Comparison of ENCODE assay signal across 9 cellular contexts in genomic region chr20:58982406-58983114, GRCh38. TPM values are rescaled to one million over a fixed set of nuclear protein-coding genes. Genes with fewer than 3 reads are reported as not detected.
DNase-seq lines count a peak whose midpoint lies in the region; TF ChIP-seq lines count a peak whose summit lies in the region.
"Had no signal": no experiment of that assay in that cellular context is flagged by ENCODE, and none has a peak within 500 bp of the region (broad histone marks: within the 10 kb centered on the region; RNA-seq: fewer than 3 reads in every experiment).

No MANE protein-coding gene starts in this region.

- TF ChIP-seq EP300 in stomach (IDR thresholded peaks at IDR 0.05): no peak

- peaks cover 11 to 17% (median 17%) of the 10 kb centered on the region in 4 donors for H3K36me3 ChIP-seq in stomach

- no peaks in the 10 kb centered on the region for H3K9me3 Mint-ChIP-seq in activated CD4-positive, alpha-beta T cell treated with anti-CD3 and anti-CD28 coated beads, Interleukin-2, amount 10 ng/mL, durations not matched to agents 7 days and 5 days

- WGBS in stomach, 5 donors: 77 to 83% (median 81%) methylated on average over 12 of the region's 12 CpGs

- no peaks in the 10 kb centered on the region for H3K9me3 ChIP-seq in stomach

- peak overlapping the region; percentile 72 for H3K27ac Mint-ChIP-seq in activated CD4-positive, alpha-beta T cell treated with anti-CD3 and anti-CD28 coated beads, Interleukin-2, amount 10 ng/mL, durations not matched to agents 7 days and 5 days

- H3K27ac ChIP-seq in VCaP (peak overlapping the region; percentile 94; the same call in 1 of the 2 replicates), stomach (no peak overlapping the region)

- POLR2A ChIA-PET in activated CD4-positive, alpha-beta T cell treated with anti-CD3 and anti-CD28 coated beads, Interleukin-2, amount 10 ng/mL, durations not matched to agents 7 days and 5 days (lab: Charles Lee): no interaction called here

- peaks cover 14 to 53% (median 37%) of the 10 kb centered on the region in 4 donors for H3K4me1 ChIP-seq in stomach

- peaks cover 38% of the 10 kb centered on the region for H3K4me1 Mint-ChIP-seq in activated CD4-positive, alpha-beta T cell treated with anti-CD3 and anti-CD28 coated beads, Interleukin-2, amount 10 ng/mL, durations not matched to agents 7 days and 5 days

- TF ChIP-seq POLR2A in stomach (IDR thresholded peaks at IDR 0.05): no peak

- TF ChIP-seq CTCF in VCaP (conservative IDR thresholded peaks at IDR 0.05) (no peak), foreskin fibroblast (IDR thresholded peaks at IDR 0.05; ENCODE audit: low read depth, low read length) (no peak), stomach (IDR thresholded peaks at IDR 0.05) (no peak)

- CTCF ChIA-PET in activated CD4-positive, alpha-beta T cell treated with anti-CD3 and anti-CD28 coated beads, Interleukin-2, amount 10 ng/mL, durations not matched to agents 7 days and 5 days (lab: Charles Lee): interaction anchor here (0.6 to 1.1 kb wide), 4 partner anchors 29 to 529 kb away, joined by 3 to 6 read pairs (median 4); partner anchors contain the start of gene ATP5F1E

- intact Hi-C loops in stomach (cut with DNase I; ENCODE audit: low total_unique reads): loop anchor here (10.0 kb wide), 2 partner anchors 62 to 78 kb away; partner anchors contain the start of gene PRELID3B

- H3K27me3 Mint-ChIP-seq in activated CD4-positive, alpha-beta T cell treated with anti-CD3 and anti-CD28 coated beads, Interleukin-2, amount 10 ng/mL, durations not matched to agents 7 days and 5 days: peaks cover 3% of the 10 kb centered on the region

- no peaks in the 10 kb centered on the region for H3K27me3 ChIP-seq in stomach

- H3K4me3 ChIP-seq in foreskin fibroblast (ENCODE audit: low read depth in 1 of 2, low read length in 2 of 2): peak overlapping the region; percentile 65 to 83
- peak overlapping the region; percentile 74 to 97 (median 82) for H3K4me3 ChIP-seq in stomach

- peak overlapping the region; percentile 94 for H3K4me3 Mint-ChIP-seq in activated CD4-positive, alpha-beta T cell treated with anti-CD3 and anti-CD28 coated beads, Interleukin-2, amount 10 ng/mL, durations not matched to agents 7 days and 5 days

- peaks cover 29% of the 10 kb centered on the region for H3K36me3 Mint-ChIP-seq in activated CD4-positive, alpha-beta T cell treated with anti-CD3 and anti-CD28 coated beads, Interleukin-2, amount 10 ng/mL, durations not matched to agents 7 days and 5 days (ENCODE audit: low read depth)

- DNase-seq in activated CD4-positive, alpha-beta T cell treated with anti-CD3 and anti-CD28 coated beads, Interleukin-2, amount 10 ng/mL, durations not matched to agents 7 days and 5 days: no peak
- no peak for DNase-seq in activated CD4-positive, alpha-beta T cell treated with anti-CD3 and anti-CD28 coated beads for 48 hours
- DNase-seq in foreskin fibroblast: no peak
- peak; percentile 24 for DNase-seq in stomach
- DNase-seq in NCI-H128 (lab: John Stamatoyannopoulos, UW; ENCODE audit: unreplicated experiment): no peak
- no peak for DNase-seq in anterior cingulate cortex (lab: John Stamatoyannopoulos, UW)
- no peak for DNase-seq in dermis blood vessel endothelial cell
- DNase-seq: NCI-H524 treated with DMSO at 0.1 percent for 48 hours had no signal

RNA-seq across cellular contexts. Expression of gene NELFCD, which starts 1.5 kb away (rescaled TPM):
- total RNA-seq in activated CD4-positive, alpha-beta T cell treated with anti-CD3 and anti-CD28 coated beads, Interleukin-2, amount 10 ng/mL, durations not matched to agents 7 days and 5 days: 10 to 100 TPM; 90.1 to 98.2 TPM
- 10 to 100 TPM; 20.9 to 59.5 (median 41.1) TPM for total RNA-seq in stomach
- polyA plus RNA-seq in stomach: 10 to 100 TPM; 34.7 to 47.5 (median 41.4) TPM
- 53.4 and 66.6 TPM in 2 replicates for total RNA-seq in dermis blood vessel endothelial cell

RNA-seq across cellular contexts. Expression of gene CTSZ, which starts 24.5 kb away (rescaled TPM):
- total RNA-seq in activated CD4-positive, alpha-beta T cell treated with anti-CD3 and anti-CD28 coated beads, Interleukin-2, amount 10 ng/mL, durations not matched to agents 7 days and 5 days: 10 to 100 TPM; 48.2 to 53.3 TPM
- 100 to 1,000 TPM in 1 of 5 donors, 10 to 100 TPM in 4; 35.3 to 134 (median 56.9) TPM for total RNA-seq in stomach
- polyA plus RNA-seq in stomach: 10 to 100 TPM; 41.7 to 59.1 (median 55.5) TPM
- total RNA-seq in dermis blood vessel endothelial cell: 250 and 566 TPM in 2 replicates

RNA-seq across cellular contexts. Expression of gene TUBB1, which starts 36.7 kb away (rescaled TPM):
- not detected for total RNA-seq in activated CD4-positive, alpha-beta T cell treated with anti-CD3 and anti-CD28 coated beads, Interleukin-2, amount 10 ng/mL, durations not matched to agents 7 days and 5 days
- under 1 TPM in 1 of 5 donors, not detected in 4; 0.55 TPM for total RNA-seq in stomach
- polyA plus RNA-seq in stomach: under 1 TPM in 2 of 3 donors, not detected in 1; 0.03 to 0.12 TPM
- not detected in 2 replicates for total RNA-seq in dermis blood vessel endothelial cell

RNA-seq across cellular contexts. Expression of gene ATP5F1E, which starts 49.6 kb away (rescaled TPM):
- total RNA-seq in activated CD4-positive, alpha-beta T cell treated with anti-CD3 and anti-CD28 coated beads, Interleukin-2, amount 10 ng/mL, durations not matched to agents 7 days and 5 days: 100 to 1,000 TPM in 1 of 2 experiments, 10 to 100 TPM in 1; 98.1 to 101 TPM
- total RNA-seq in stomach (100 to 1,000 TPM in 1 of 5 donors, 10 to 100 TPM in 4; 20.4 to 101 (median 27.4) TPM), dermis blood vessel endothelial cell (41.8 and 42.7 TPM in 2 replicates)
- 10 to 100 TPM; 56.4 to 78.5 (median 71.5) TPM for polyA plus RNA-seq in stomach
